In the genomic region with DNA sequence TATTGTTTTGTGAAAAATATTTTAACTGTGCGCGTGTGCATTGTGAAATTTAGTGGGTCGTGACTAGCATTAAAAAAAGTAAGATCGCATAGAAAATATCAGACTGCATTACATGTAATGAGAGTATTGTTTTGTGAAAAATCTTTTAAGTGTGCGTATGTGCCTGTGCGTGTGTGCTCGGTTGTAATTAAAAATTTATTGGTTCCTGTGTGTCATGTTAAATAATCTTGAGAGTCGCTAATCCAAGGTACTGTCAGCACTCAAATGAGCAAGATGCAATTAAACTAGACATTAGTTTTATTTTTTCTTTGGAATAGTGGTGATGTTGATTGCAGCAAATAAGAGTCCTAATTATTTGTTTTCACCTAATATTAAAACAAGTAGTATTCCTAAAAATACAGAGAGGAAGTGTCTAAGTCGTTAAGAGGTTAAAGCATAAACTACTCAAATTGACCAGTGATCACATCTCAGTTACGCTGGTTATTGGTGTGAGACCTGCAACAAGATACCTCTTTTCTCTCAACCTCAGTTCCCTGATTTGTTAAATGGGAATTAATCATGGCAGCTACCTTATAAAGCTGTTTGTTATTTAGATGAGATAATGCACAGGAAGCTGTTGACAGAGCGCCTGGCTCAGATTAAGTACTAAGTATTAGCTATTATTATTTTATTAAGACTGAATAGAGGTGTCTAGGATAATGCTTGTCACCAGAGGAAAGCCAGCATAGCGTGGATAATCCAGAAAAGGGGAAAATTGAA, we compare ENCODE assay signal across 9 cellular contexts. TPM values are rescaled to one million over a fixed set of nuclear protein-coding genes. Genes with fewer than 3 reads are reported as not detected.
A peak's percentile ranks its signal among the peaks of the same experiment; 100 is the strongest.
DNase-seq lines count a peak whose midpoint lies in the region; ATAC-seq, FAIRE-seq and TF ChIP-seq lines count a peak whose summit lies in the region.
"Had no signal": no experiment of that assay in that cellular context is flagged by ENCODE, and none has a peak within 500 bp of the region (broad histone marks: within the 10 kb centered on the region; RNA-seq: fewer than 3 reads in every experiment).

No MANE protein-coding gene starts in this region.

- peaks cover 58% of the 10 kb centered on the region for H3K27me3 Mint-ChIP-seq in CD4-positive, alpha-beta T cell

- H3K4me1 Mint-ChIP-seq in CD4-positive, alpha-beta T cell (ENCODE audit: low read depth), result peaks cover 25% of the 10 kb centered on the region

- H3K36me3 Mint-ChIP-seq in CD4-positive, alpha-beta T cell (ENCODE audit: low read depth), result peaks cover 14% of the 10 kb centered on the region
- peaks cover 0 to 18% of the 10 kb centered on the region in 2 donors for H3K36me3 Mint-ChIP-seq in activated naive CD4-positive, alpha-beta T cell treated with anti-CD3 and anti-CD28 coated beads, Interleukin-2, amount 50 U/mL, for 72 hours

- DNase-seq in CD4-positive, alpha-beta T cell, result no peak
- no peak for DNase-seq in H54 (ENCODE audit: insufficient read length, low spot score)
- no peak for DNase-seq in activated naive CD4-positive, alpha-beta T cell treated with anti-CD3 and anti-CD28 coated beads, Interleukin-2, amount 50 U/mL, for 72 hours (ENCODE audit: low spot score in 2 of 2)
- no peak for DNase-seq in iPS-NIHi11 (ENCODE audit: low spot score)
- no peak for DNase-seq in retina
- DNase-seq in H4 (ENCODE audit: low spot score), result no peak
- DNase-seq: small intestine had no signal

- intact Hi-C loops in CD4-positive, alpha-beta T cell (cut with DNase I, micrococcal nuclease), result loop anchor here (5.0 to 10.0 kb wide), 4 partner anchors 114 to 1988 kb away; partner anchors contain the start of genes EEF1B2 (in 1 of the 2), FASTKD2 (in 1 of the 2), MDH1B (in 1 of the 2) and NDUFS1 (in 1 of the 2)

- H3K4me3 ChIP-seq in iPS-20b (ENCODE audit: low read length), result peak overlapping the region; percentile 80

- H3K4me1 ChIP-seq in iPS-20b (ENCODE audit: insufficient read depth, low read length), result peaks cover 22% of the 10 kb centered on the region

- CTCF ChIA-PET in CD4-positive, alpha-beta T cell (lab: Charles Lee), result no interaction called here

- no peak for ATAC-seq in CD4-positive, alpha-beta T cell (ENCODE audit: poor library complexity)
- ATAC-seq in activated naive CD4-positive, alpha-beta T cell treated with anti-CD3 and anti-CD28 coated beads, Interleukin-2, amount 50 U/mL, for 72 hours, result no peak
- no peak for ATAC-seq in HG03045 (IDR thresholded peaks at IDR 0.05; ENCODE audit: unreplicated experiment)

- H3K4me3 Mint-ChIP-seq in CD4-positive, alpha-beta T cell, result peak overlapping the region; percentile 92

- POLR2A ChIA-PET in CD4-positive, alpha-beta T cell (lab: Charles Lee), result no interaction called here

- peak; percentile 70 for FAIRE-seq in H54 (lab: Jason Lieb, UNC)
- FAIRE-seq: small intestine had no signal

- H3K27me3 ChIP-seq in CD4-positive, alpha-beta T cell (ENCODE audit: control insufficient read depth, insufficient read depth, low read length), result peaks cover 27% of the 10 kb centered on the region
- peaks cover 19% of the 10 kb centered on the region for H3K27me3 ChIP-seq in iPS-20b (ENCODE audit: insufficient read depth, low read length)

- no peak for TF ChIP-seq POLR2A in H54 (IDR thresholded peaks at IDR 0.05; ENCODE audit: low read depth, low read length)

- H3K9me3 ChIP-seq in CD4-positive, alpha-beta T cell (ENCODE audit: control insufficient read depth, low read length), result no peaks in the 10 kb centered on the region
- no peaks in the 10 kb centered on the region for H3K9me3 ChIP-seq in iPS-20b (ENCODE audit: insufficient read depth, low read depth, low read length)

- H3K9me3 Mint-ChIP-seq in CD4-positive, alpha-beta T cell, result no peaks in the 10 kb centered on the region
- H3K9me3 Mint-ChIP-seq in activated naive CD4-positive, alpha-beta T cell treated with anti-CD3 and anti-CD28 coated beads, Interleukin-2, amount 50 U/mL, for 72 hours, result no peaks in the 10 kb centered on the region

- TF ChIP-seq CTCF in CD4-positive, alpha-beta T cell (IDR thresholded peaks at IDR 0.05), result no peak

- H3K36me3 ChIP-seq in iPS-20b (ENCODE audit: insufficient read depth, low read depth, low read length), result 0 out of 2 replicates have a peak, but pooled peaks cover 3% of the 10 kb centered on the region

- peak overlapping the region; percentile 67; the same call in 1 of the 2 replicates for H3K9ac ChIP-seq in iPS-20b (ENCODE audit: low read depth, low read length)

- H3K27ac Mint-ChIP-seq in CD4-positive, alpha-beta T cell, result no peak overlapping the region
- H3K27ac Mint-ChIP-seq in activated naive CD4-positive, alpha-beta T cell treated with anti-CD3 and anti-CD28 coated beads, Interleukin-2, amount 50 U/mL, for 72 hours, result peak overlapping the region; percentile 80 to 95

- H3K27ac ChIP-seq in CD4-positive, alpha-beta T cell (ENCODE audit: low read depth, low read length), result no peak overlapping the region
- no peak overlapping the region for H3K27ac ChIP-seq in iPS-20b (ENCODE audit: low read length)

RNA-seq across cellular contexts. Expression of gene ZDBF2, which starts 1.9 kb away (rescaled TPM):
- 10 to 100 TPM; 28.7 to 29.7 TPM for total RNA-seq in CD4-positive, alpha-beta T cell
- 10 to 100 TPM in 1 of 2 donors, 1 to 10 TPM in 1; 5.6 to 18.1 TPM for total RNA-seq in activated naive CD4-positive, alpha-beta T cell treated with anti-CD3 and anti-CD28 coated beads, Interleukin-2, amount 50 U/mL, for 72 hours
- total RNA-seq in H4 (2014; rRNA removed; shearing (Covaris generic)), result 4.1 and 6.1 TPM in 2 replicates
